In the genomic region with DNA sequence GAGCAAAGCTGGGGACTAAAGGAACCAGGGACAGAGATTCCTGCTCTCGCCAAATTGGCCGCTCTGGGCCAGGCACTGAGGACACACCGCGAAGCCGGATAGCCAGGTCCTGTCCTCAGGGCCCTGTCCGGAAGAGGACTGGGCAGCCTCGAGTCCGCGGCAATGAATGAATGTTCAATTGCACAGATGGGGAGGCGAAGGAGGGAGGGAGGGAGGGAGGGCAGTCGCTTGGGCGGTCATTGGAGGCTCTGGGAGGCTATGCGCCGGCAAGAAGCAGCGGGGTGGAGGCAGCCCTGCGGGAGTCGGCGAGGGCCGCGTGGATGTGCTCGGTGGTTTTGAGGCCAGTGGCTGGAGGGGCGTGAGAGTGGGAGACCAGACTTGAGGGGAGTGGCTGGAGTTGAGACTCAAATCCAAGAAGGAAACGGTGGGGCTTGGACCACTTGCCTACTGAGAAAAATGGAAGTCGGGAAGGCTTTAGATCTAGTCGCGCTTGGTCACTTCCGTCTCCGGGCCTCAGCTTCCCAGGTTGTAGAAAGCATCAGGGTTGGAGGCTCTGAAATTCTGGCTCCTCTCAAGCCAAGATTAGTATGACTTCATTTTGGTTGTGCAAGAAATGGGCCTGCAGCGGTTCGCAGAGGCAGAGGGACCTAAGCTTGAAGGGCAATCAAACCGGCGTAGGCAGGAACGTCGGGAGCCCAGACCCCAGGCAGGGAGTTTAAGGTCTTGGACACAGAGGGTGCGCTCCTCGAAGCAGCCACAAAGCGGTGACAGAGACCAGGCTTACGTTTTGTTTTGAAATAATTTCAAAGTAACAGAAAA, we compare ENCODE assay signal across 7 cellular contexts. TPM values are rescaled to one million over a fixed set of nuclear protein-coding genes. Genes with fewer than 3 reads are reported as not detected.
DNase-seq lines count a peak whose midpoint lies in the region; ATAC-seq and TF ChIP-seq lines count a peak whose summit lies in the region.

No MANE protein-coding gene starts in this region.

- H3K4me1 Mint-ChIP-seq in activated CD4-positive, alpha-beta T cell treated with anti-CD3 and anti-CD28 coated beads for 36 hours: peaks cover 13% of the 10 kb centered on the region
- peaks cover 54% of the 10 kb centered on the region for H3K4me1 Mint-ChIP-seq in dendritic cell treated with granulocyte-macrophage colony-stimulating factor and Interleukin-4, amounts not matched to agents 40 ng/mL and 50 ng/mL, for 4 days (ENCODE audit: low read depth)

- ATAC-seq in HG03108 (IDR thresholded peaks at IDR 0.05; ENCODE audit: unreplicated experiment): peak; percentile 10
- peak; percentile 67 for ATAC-seq in activated CD4-positive, alpha-beta T cell treated with anti-CD3 and anti-CD28 coated beads for 36 hours
- ATAC-seq in left lobe of liver: peak; percentile 49

- DNase-seq in GM13977 (ENCODE audit: low spot score): peak; percentile 90
- peak; percentile 36 for DNase-seq in NCI-H345 treated with DMSO at 0.1 percent for 48 hours (lab: John Stamatoyannopoulos, UW; ENCODE audit: unreplicated experiment)
- DNase-seq in activated CD4-positive, alpha-beta T cell treated with anti-CD3 and anti-CD28 coated beads for 36 hours: peak; percentile 82
- peak; percentile 74 for DNase-seq in left lobe of liver (ENCODE audit: low spot score)
- peak; percentile 68 for DNase-seq in stimulated activated CD4-positive, alpha-beta T cell treated with anti-CD3 and anti-CD28 coated beads, Interleukin-1b, Interleukin-23, amount 100 ng/mL, for 48 hours

- peak overlapping the region; percentile 67 for H3K27ac Mint-ChIP-seq in activated CD4-positive, alpha-beta T cell treated with anti-CD3 and anti-CD28 coated beads for 36 hours
- peak overlapping the region; percentile 95 for H3K27ac Mint-ChIP-seq in dendritic cell treated with granulocyte-macrophage colony-stimulating factor and Interleukin-4, amounts not matched to agents 40 ng/mL and 50 ng/mL, for 4 days

- no peaks in the 10 kb centered on the region for H3K27me3 Mint-ChIP-seq in activated CD4-positive, alpha-beta T cell treated with anti-CD3 and anti-CD28 coated beads for 36 hours
- H3K27me3 Mint-ChIP-seq in dendritic cell treated with granulocyte-macrophage colony-stimulating factor and Interleukin-4, amounts not matched to agents 40 ng/mL and 50 ng/mL, for 4 days: no peaks in the 10 kb centered on the region

- intact Hi-C loops in activated CD4-positive, alpha-beta T cell treated with anti-CD3 and anti-CD28 coated beads for 36 hours (cut with DNase I, micrococcal nuclease): loop anchor here (1.0 to 5.0 kb wide), 12 partner anchors 21 to 483 kb away; a partner anchor contains a TSS
- intact Hi-C loops in dendritic cell treated with granulocyte-macrophage colony-stimulating factor and Interleukin-4, amounts not matched to agents 40 ng/mL and 50 ng/mL, for 4 days (cut with micrococcal nuclease): loop anchor here (2.0 to 5.0 kb wide), 3 partner anchors 137 to 305 kb away; no protein-coding TSS in a partner anchor

- H3K36me3 Mint-ChIP-seq in activated CD4-positive, alpha-beta T cell treated with anti-CD3 and anti-CD28 coated beads for 36 hours (ENCODE audit: low read depth): no peaks in the 10 kb centered on the region
- peaks cover 9% of the 10 kb centered on the region for H3K36me3 Mint-ChIP-seq in dendritic cell treated with granulocyte-macrophage colony-stimulating factor and Interleukin-4, amounts not matched to agents 40 ng/mL and 50 ng/mL, for 4 days (ENCODE audit: low read depth)

- CTCF ChIA-PET in activated CD4-positive, alpha-beta T cell treated with anti-CD3 and anti-CD28 coated beads for 36 hours (lab: Charles Lee): interaction anchor here (0.6 to 2.5 kb wide), 25 partner anchors 11 to 368 kb away, joined by 3 to 12 read pairs (median 4); no protein-coding TSS in a partner anchor

- peak; percentile 89 for TF ChIP-seq CTCF in GM13977 (IDR thresholded peaks at IDR 0.05; ENCODE audit: extremely low read depth, insufficient read depth, missing control alignments)

- H3K4me3 Mint-ChIP-seq in activated CD4-positive, alpha-beta T cell treated with anti-CD3 and anti-CD28 coated beads for 36 hours: peak overlapping the region; percentile 88
- peak overlapping the region; percentile 81 for H3K4me3 Mint-ChIP-seq in dendritic cell treated with granulocyte-macrophage colony-stimulating factor and Interleukin-4, amounts not matched to agents 40 ng/mL and 50 ng/mL, for 4 days

- POLR2A ChIA-PET in activated CD4-positive, alpha-beta T cell treated with anti-CD3 and anti-CD28 coated beads for 36 hours (lab: Charles Lee): interaction anchor here (1.1 to 1.7 kb wide), 2 partner anchors 188 to 272 kb away, joined by 3 to 4 read pairs; a partner anchor contains a TSS

- H3K9me3 Mint-ChIP-seq in activated CD4-positive, alpha-beta T cell treated with anti-CD3 and anti-CD28 coated beads for 36 hours (ENCODE audit: low read depth): no peaks in the 10 kb centered on the region
- no peaks in the 10 kb centered on the region for H3K9me3 Mint-ChIP-seq in dendritic cell treated with granulocyte-macrophage colony-stimulating factor and Interleukin-4, amounts not matched to agents 40 ng/mL and 50 ng/mL, for 4 days

- in situ Hi-C loops in GM13977 (cut with MboI; ENCODE audit: low pct_unique_long_range_greater_than_20kb, low sequenced_read_pairs, unreplicated experiment): no loop called here

RNA-seq across cellular contexts. Expression of a gene that starts 21.1 kb away (rescaled TPM):
- total RNA-seq in activated CD4-positive, alpha-beta T cell treated with anti-CD3 and anti-CD28 coated beads for 36 hours: 1 to 10 TPM; 3.1 to 4.6 TPM
- 29.5 TPM for total RNA-seq in left lobe of liver

Comparison
In these comparisons a context has a peak if more than half of its experiments do, and no peak if none do; other contexts are left out.
1. Peak in every context shown above with its lines: DNase-seq and ATAC-seq.
2. DNase-seq: peak in every context shown above with its lines; median percentile 90 in GM13977; 82 in activated CD4-positive, alpha-beta T cell treated with anti-CD3 and anti-CD28 coated beads for 36 hours; 74 in left lobe of liver; 68 in stimulated activated CD4-positive, alpha-beta T cell treated with anti-CD3 and anti-CD28 coated beads, Interleukin-1b, Interleukin-23, amount 100 ng/mL, for 48 hours; 36 in NCI-H345 treated with DMSO at 0.1 percent for 48 hours.
3. ATAC-seq: peak in every context shown above with its lines; median percentile 67 in activated CD4-positive, alpha-beta T cell treated with anti-CD3 and anti-CD28 coated beads for 36 hours; 49 in left lobe of liver; 10 in HG03108.